ENCODE assay signal across 13 cellular contexts in genomic region chr3:72120806-72121778, GRCh38.
DNase-seq lines count a peak whose midpoint lies in the region; ATAC-seq, FAIRE-seq and TF ChIP-seq lines count a peak whose summit lies in the region.
"Had no signal": no experiment of that assay in that cellular context is flagged by ENCODE, and none has a peak within 500 bp of the region (broad histone marks: within the 10 kb centered on the region; RNA-seq: fewer than 3 reads in every experiment).

No MANE protein-coding gene starts in this region.

- no peaks in the 10 kb centered on the region for H3F3A ChIP-seq in GM23338 (replicated peaks; ENCODE audit: low read depth)

- H3K4me2 ChIP-seq in GM23338: no peak overlapping the region
- H3K4me2 ChIP-seq in osteoblast (ENCODE audit: insufficient read depth, low read length): no peak overlapping the region

- H3K79me2 ChIP-seq in GM23338 (replicated peaks; ENCODE audit: insufficient read depth) (no peaks in the 10 kb centered on the region), osteoblast (ENCODE audit: insufficient read depth, low read length) (no peaks in the 10 kb centered on the region)

- no peak overlapping the region for H3K4me3 Mint-ChIP-seq in GM23338

- no peaks in the 10 kb centered on the region for H3K9me3 Mint-ChIP-seq in GM23338

- H2AFZ ChIP-seq in GM23338 (no peak overlapping the region), osteoblast (ENCODE audit: low read length) (no peak overlapping the region)

- no peaks in the 10 kb centered on the region for H3K9me3 ChIP-seq in prostate gland
- H3K9me3 ChIP-seq in osteoblast (ENCODE audit: low read depth, low read length): no peaks in the 10 kb centered on the region

- intact Hi-C loops in Right ventricle myocardium inferior (cut with DNase I): no loop called here
- intact Hi-C loops in prostate gland (cut with DNase I): loop anchor here (10.0 kb wide), 1 partner anchor 324 kb away; the partner anchor contains the start of gene RYBP

- H3K27me3 Mint-ChIP-seq in GM23338 (ENCODE audit: insufficient read depth, low read depth, poor library complexity): no peaks in the 10 kb centered on the region

- H4K20me1 ChIP-seq in GM23338 (replicated peaks; ENCODE audit: insufficient read depth): no peaks in the 10 kb centered on the region
- no peaks in the 10 kb centered on the region for H4K20me1 ChIP-seq in osteoblast (ENCODE audit: insufficient read depth, low read length)

- H3K4me3 ChIP-seq in GM23338 (no peak overlapping the region), prostate gland (no peak overlapping the region), osteoblast (ENCODE audit: insufficient read depth, low read length) (no peak overlapping the region)
- H3K4me3 ChIP-seq: dorsolateral prefrontal cortex had no signal

- TF ChIP-seq POLR2A in GM12891 (IDR thresholded peaks at IDR 0.05; ENCODE audit: low read depth, low read length) (no peak), prostate gland (IDR thresholded peaks at IDR 0.05) (no peak)

- H3K27ac Mint-ChIP-seq in GM23338: peak overlapping the region; percentile 8; the same call in 1 of the 2 replicates

- no peak for ATAC-seq in GM23338
- peak; percentile 77 for ATAC-seq in HG03280 (IDR thresholded peaks at IDR 0.05; ENCODE audit: unreplicated experiment)
- no peak for ATAC-seq in Right ventricle myocardium inferior

- WGBS in prostate gland: 79% methylated on average over 5 of the region's 5 CpGs

- H3K36me3 ChIP-seq in GM23338 (ENCODE audit: insufficient read depth): no peaks in the 10 kb centered on the region
- H3K36me3 ChIP-seq in prostate gland: no peaks in the 10 kb centered on the region
- H3K36me3 ChIP-seq in osteoblast (ENCODE audit: insufficient read depth, low read length): no peaks in the 10 kb centered on the region

- TF ChIP-seq CTCF in GM23338 (conservative IDR thresholded peaks at IDR 0.05; ENCODE audit: low read depth in 2 of 2): no peak
- TF ChIP-seq CTCF in prostate gland (IDR thresholded peaks at IDR 0.05): no peak
- no peak for TF ChIP-seq CTCF in osteoblast (IDR thresholded peaks at IDR 0.05; ENCODE audit: extremely low read depth, low read depth, low read length)

- no peaks in the 10 kb centered on the region; the same call in 2 of the 3 replicates for H3K36me3 Mint-ChIP-seq in GM23338 (ENCODE audit: low read depth)

- no peaks in the 10 kb centered on the region for H3K4me1 Mint-ChIP-seq in GM23338

- H3K9me2 ChIP-seq in GM23338 (ENCODE audit: insufficient read depth): peaks cover 9% of the 10 kb centered on the region; the same call in 1 of the 2 replicates

- H3K4me1 ChIP-seq in GM23338 (ENCODE audit: insufficient read depth) (no peaks in the 10 kb centered on the region), prostate gland (replicated peaks) (no peaks in the 10 kb centered on the region), osteoblast (ENCODE audit: insufficient read depth, low read length) (peaks cover 17% of the 10 kb centered on the region)

- no peak for DNase-seq in GM12891 (ENCODE audit: insufficient read length, low spot score)
- no peak for DNase-seq in GM19239 (ENCODE audit: insufficient read length, low spot score)
- DNase-seq in GM23338 (ENCODE audit: low spot score): no peak
- DNase-seq in DMS 273 (lab: John Stamatoyannopoulos, UW; ENCODE audit: unreplicated experiment): no peak
- no peak for DNase-seq in Right ventricle myocardium inferior (ENCODE audit: missing footprints)
- no peak for DNase-seq in prostate gland (ENCODE audit: low spot score)
- DNase-seq in osteoblast (ENCODE audit: insufficient read length, low spot score, missing footprints): no peak
- DNase-seq: amniotic stem cell, DMS79 treated with DMSO at 0.1 percent for 48 hours, dorsolateral prefrontal cortex, MM.1S, SIG-M5 had no signal

- FAIRE-seq in GM12891 (lab: Jason Lieb, UNC) (peak; percentile 85), GM19239 (lab: Jason Lieb, UNC) (peak; percentile 56)

- no peaks in the 10 kb centered on the region for H3K27me3 ChIP-seq in GM23338 (ENCODE audit: insufficient read depth)
- H3K27me3 ChIP-seq in prostate gland (replicated peaks; ENCODE audit: insufficient read depth): no peaks in the 10 kb centered on the region
- H3K27me3 ChIP-seq in osteoblast (ENCODE audit: insufficient read depth, low read length): no peaks in the 10 kb centered on the region
- H3K27me3 ChIP-seq: dorsolateral prefrontal cortex had no signal

- H3K27ac ChIP-seq in GM23338 (ENCODE audit: low read depth) (no peak overlapping the region), prostate gland (no peak overlapping the region), osteoblast (ENCODE audit: low read depth, low read length) (no peak overlapping the region)
- H3K27ac ChIP-seq: dorsolateral prefrontal cortex had no signal

TF ChIP-seq in GM12891, 5 proteins besides CTCF, POLR2A, EP300 and RAD21:
- TF ChIP-seq SPI1 (IDR thresholded peaks at IDR 0.05; ENCODE audit: low read depth, low read length) (peak; percentile 51; the same call in 1 of the 2 replicates), POU2F2 (IDR thresholded peaks at IDR 0.05; ENCODE audit: low read depth, low read length) (no peak)

TF ChIP-seq in GM23338, 12 proteins besides CTCF, POLR2A, EP300 and RAD21 (continues in another document):
- TF ChIP-seq POLR2AphosphoS5 (IDR thresholded peaks at IDR 0.05; ENCODE audit: low read depth) (no peak), ZNF331 (CRISPR knock-in tag; IDR thresholded peaks at IDR 0.05; ENCODE audit: low read depth) (no peak), ZNF114 (CRISPR knock-in tag; IDR thresholded peaks at IDR 0.05) (no peak), CREB1 (CRISPR knock-in tag; IDR thresholded peaks at IDR 0.05; ENCODE audit: low read depth) (no peak), EZH2phosphoT487 (IDR thresholded peaks at IDR 0.05; ENCODE audit: unreplicated experiment) (no peak), STAT1 (IDR thresholded peaks at IDR 0.05; ENCODE audit: unreplicated experiment) (no peak), EZH2 (IDR thresholded peaks at IDR 0.05; ENCODE audit: low read depth, unreplicated experiment) (no peak), NANOG (IDR thresholded peaks at IDR 0.05; ENCODE audit: borderline replicate concordance) (no peak)
- TF ChIP-seq, protein P1, sequence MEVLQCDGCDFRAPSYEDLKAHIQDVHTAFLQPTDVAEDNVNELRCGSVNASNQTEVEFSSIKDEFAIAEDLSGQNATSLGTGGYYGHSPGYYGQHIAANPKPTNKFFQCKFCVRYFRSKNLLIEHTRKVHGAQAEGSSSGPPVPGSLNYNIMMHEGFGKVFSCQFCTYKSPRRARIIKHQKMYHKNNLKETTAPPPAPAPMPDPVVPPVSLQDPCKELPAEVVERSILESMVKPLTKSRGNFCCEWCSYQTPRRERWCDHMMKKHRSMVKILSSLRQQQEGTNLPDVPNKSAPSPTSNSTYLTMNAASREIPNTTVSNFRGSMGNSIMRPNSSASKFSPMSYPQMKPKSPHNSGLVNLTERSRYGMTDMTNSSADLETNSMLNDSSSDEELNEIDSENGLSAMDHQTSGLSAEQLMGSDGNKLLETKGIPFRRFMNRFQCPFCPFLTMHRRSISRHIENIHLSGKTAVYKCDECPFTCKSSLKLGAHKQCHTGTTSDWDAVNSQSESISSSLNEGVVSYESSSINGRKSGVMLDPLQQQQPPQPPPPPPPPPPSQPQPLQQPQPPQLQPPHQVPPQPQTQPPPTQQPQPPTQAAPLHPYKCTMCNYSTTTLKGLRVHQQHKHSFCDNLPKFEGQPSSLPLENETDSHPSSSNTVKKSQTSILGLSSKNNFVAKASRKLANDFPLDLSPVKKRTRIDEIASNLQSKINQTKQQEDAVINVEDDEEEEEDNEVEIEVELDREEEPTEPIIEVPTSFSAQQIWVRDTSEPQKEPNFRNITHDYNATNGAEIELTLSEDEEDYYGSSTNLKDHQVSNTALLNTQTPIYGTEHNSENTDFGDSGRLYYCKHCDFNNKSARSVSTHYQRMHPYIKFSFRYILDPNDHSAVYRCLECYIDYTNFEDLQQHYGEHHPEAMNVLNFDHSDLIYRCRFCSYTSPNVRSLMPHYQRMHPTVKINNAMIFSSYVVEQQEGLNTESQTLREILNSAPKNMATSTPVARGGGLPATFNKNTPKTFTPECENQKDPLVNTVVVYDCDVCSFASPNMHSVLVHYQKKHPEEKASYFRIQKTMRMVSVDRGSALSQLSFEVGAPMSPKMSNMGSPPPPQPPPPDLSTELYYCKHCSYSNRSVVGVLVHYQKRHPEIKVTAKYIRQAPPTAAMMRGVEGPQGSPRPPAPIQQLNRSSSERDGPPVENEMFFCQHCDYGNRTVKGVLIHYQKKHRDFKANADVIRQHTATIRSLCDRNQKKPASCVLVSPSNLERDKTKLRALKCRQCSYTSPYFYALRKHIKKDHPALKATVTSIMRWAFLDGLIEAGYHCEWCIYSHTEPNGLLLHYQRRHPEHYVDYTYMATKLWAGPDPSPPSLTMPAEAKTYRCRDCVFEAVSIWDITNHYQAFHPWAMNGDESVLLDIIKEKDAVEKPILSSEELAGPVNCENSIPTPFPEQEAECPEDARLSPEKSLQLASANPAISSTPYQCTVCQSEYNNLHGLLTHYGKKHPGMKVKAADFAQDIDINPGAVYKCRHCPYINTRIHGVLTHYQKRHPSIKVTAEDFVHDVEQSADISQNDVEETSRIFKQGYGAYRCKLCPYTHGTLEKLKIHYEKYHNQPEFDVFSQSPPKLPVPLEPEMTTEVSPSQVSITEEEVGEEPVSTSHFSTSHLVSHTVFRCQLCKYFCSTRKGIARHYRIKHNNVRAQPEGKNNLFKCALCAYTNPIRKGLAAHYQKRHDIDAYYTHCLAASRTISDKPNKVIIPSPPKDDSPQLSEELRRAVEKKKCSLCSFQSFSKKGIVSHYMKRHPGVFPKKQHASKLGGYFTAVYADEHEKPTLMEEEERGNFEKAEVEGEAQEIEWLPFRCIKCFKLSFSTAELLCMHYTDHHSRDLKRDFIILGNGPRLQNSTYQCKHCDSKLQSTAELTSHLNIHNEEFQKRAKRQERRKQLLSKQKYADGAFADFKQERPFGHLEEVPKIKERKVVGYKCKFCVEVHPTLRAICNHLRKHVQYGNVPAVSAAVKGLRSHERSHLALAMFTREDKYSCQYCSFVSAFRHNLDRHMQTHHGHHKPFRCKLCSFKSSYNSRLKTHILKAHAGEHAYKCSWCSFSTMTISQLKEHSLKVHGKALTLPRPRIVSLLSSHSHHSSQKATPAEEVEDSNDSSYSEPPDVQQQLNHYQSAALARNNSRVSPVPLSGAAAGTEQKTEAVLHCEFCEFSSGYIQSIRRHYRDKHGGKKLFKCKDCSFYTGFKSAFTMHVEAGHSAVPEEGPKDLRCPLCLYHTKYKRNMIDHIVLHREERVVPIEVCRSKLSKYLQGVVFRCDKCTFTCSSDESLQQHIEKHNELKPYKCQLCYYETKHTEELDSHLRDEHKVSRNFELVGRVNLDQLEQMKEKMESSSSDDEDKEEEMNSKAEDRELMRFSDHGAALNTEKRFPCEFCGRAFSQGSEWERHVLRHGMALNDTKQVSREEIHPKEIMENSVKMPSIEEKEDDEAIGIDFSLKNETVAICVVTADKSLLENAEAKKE (CRISPR knock-in tag; IDR thresholded peaks at IDR 0.05): no peak
